15 cellular contexts compared by ENCODE assay signal in genomic region chr18:22349966-22350365, GRCh38.
DNase-seq lines count a peak whose midpoint lies in the region; ATAC-seq and TF ChIP-seq lines count a peak whose summit lies in the region.
"Had no signal": no experiment of that assay in that cellular context is flagged by ENCODE, and none has a peak within 500 bp of the region (broad histone marks: within the 10 kb centered on the region; RNA-seq: fewer than 3 reads in every experiment).

No MANE protein-coding gene starts in this region.

- in situ Hi-C loops in GM23248 (cut with MboI) = no loop called here

- H3K9me2 ChIP-seq in GM23248 (ENCODE audit: insufficient read depth) = no peaks in the 10 kb centered on the region

- H4K20me1 ChIP-seq in GM23248 (ENCODE audit: insufficient read depth) = no peaks in the 10 kb centered on the region

- H3K4me1 Mint-ChIP-seq in CD4-positive, alpha-beta memory T cell = peaks cover 12 to 32% (median 18%) of the 10 kb centered on the region in 4 donors
- H3K4me1 Mint-ChIP-seq in nephron progenitor cell (peaks cover 72% of the 10 kb centered on the region), T-cell (peaks cover 26 to 31% (median 30%) of the 10 kb centered on the region in 3 donors)
- H3K4me1 Mint-ChIP-seq: stimulated activated memory B cell treated with anti-CD40 and anti-IgM and Interleukin-4, amounts not matched to agents 10 μg/mL and 1 μg/mL and 100 μg/mL, for 72 hours had no signal

- CTCF ChIA-PET in CD4-positive, alpha-beta memory T cell (lab: Charles Lee; ENCODE audit: partially characterized antibody) = no interaction called here
- CTCF ChIA-PET in T-cell (lab: Charles Lee) = no interaction called here

- H3K4me3 ChIP-seq in CD4-positive, alpha-beta memory T cell (ENCODE audit: low read length in 2 of 2) = no peak overlapping the region
- H3K4me3 ChIP-seq in GM23248 = 0 out of 2 replicates have a peak overlapping the region, but pooled peaks have one; percentile 69
- no peak overlapping the region for H3K4me3 ChIP-seq in esophagus muscularis mucosa
- H3K4me3 ChIP-seq: body of pancreas, prostate gland had no signal

- no peaks in the 10 kb centered on the region for H3K9me3 ChIP-seq in CD4-positive, alpha-beta memory T cell (ENCODE audit: control insufficient read depth in 1 of 2, low read length in 2 of 2)
- H3K9me3 ChIP-seq in GM23248 (ENCODE audit: low read depth) = no peaks in the 10 kb centered on the region
- H3K9me3 ChIP-seq in esophagus muscularis mucosa = no peaks in the 10 kb centered on the region
- H3K9me3 ChIP-seq: body of pancreas, prostate gland, upper lobe of left lung had no signal

- POLR2A ChIA-PET in CD4-positive, alpha-beta memory T cell (lab: Charles Lee; ENCODE audit: partially characterized antibody) = no interaction called here
- POLR2A ChIA-PET in T-cell (lab: Charles Lee) = no interaction called here

- peak overlapping the region; percentile 76; the same call in 1 of the 2 replicates for H3K9ac ChIP-seq in GM23248

- ATAC-seq in GM21390 (IDR thresholded peaks at IDR 0.05; ENCODE audit: unreplicated experiment) = no peak
- ATAC-seq in T-cell (replicated peaks in 1 of 4) = no peak
- ATAC-seq: body of pancreas; stimulated activated memory B cell treated with anti-CD40 and anti-IgM and Interleukin-4, amounts not matched to agents 10 μg/mL and 1 μg/mL and 100 μg/mL, for 72 hours had no signal

- H3K27me3 Mint-ChIP-seq in CD4-positive, alpha-beta memory T cell = peaks cover 8 to 14% of the 10 kb centered on the region in 2 donors
- H3K27me3 Mint-ChIP-seq in nephron progenitor cell (ENCODE audit: low read depth, poor library complexity) = peaks cover 88% of the 10 kb centered on the region
- H3K27me3 Mint-ChIP-seq in T-cell = peaks cover 34 to 42% of the 10 kb centered on the region in 2 donors

- TF ChIP-seq CTCF in esophagus muscularis mucosa (IDR thresholded peaks at IDR 0.05) = no peak
- no peak for TF ChIP-seq CTCF in nephron progenitor cell (IDR thresholded peaks at IDR 0.05)

- H3K4me2 ChIP-seq in GM23248 (ENCODE audit: unreplicated experiment) = peak overlapping the region; percentile 81

- intact Hi-C loops in CD4-positive, alpha-beta memory T cell (cut with micrococcal nuclease) = loop anchor here (5.0 kb wide), 1 partner anchor 68 kb away; no protein-coding TSS in a partner anchor
- intact Hi-C loops in esophagus muscularis mucosa (cut with DNase I) = no loop called here

- H3K27ac ChIP-seq in CD4-positive, alpha-beta memory T cell (ENCODE audit: low read depth, low read length) = no peak overlapping the region
- H3K27ac ChIP-seq in GM23248 = peak overlapping the region; percentile 76; the same call in 1 of the 2 replicates
- no peak overlapping the region for H3K27ac ChIP-seq in esophagus muscularis mucosa (replicated peaks in 1 of 4)
- H3K27ac ChIP-seq: prostate gland had no signal

- H3K9me3 Mint-ChIP-seq in CD4-positive, alpha-beta memory T cell = peaks cover 0 to 3% (median 1%) of the 10 kb centered on the region in 8 donors
- H3K9me3 Mint-ChIP-seq in nephron progenitor cell = no peaks in the 10 kb centered on the region
- peaks cover 0 to 6% (median 4%) of the 10 kb centered on the region in 3 donors for H3K9me3 Mint-ChIP-seq in T-cell

- no peak for DNase-seq in CD4-positive, alpha-beta memory T cell
- peak; percentile 64 for DNase-seq in GM23248
- DNase-seq in esophagus muscularis mucosa (ENCODE audit: extremely low spot score) = peak; percentile 77
- DNase-seq in nephron progenitor cell = no peak
- no peak for DNase-seq in activated CD4-positive, CD25-positive, alpha-beta regulatory T cell treated with anti-CD3 and anti-CD28 coated beads, Interleukin-2, amount 50 U/mL, for 72 hours
- no peak for DNase-seq in T-cell
- DNase-seq: activated CD4-positive, alpha-beta T cell treated with anti-CD3 and anti-CD28 coated beads for 48 hours; body of pancreas; HCEC 1CT; NCI-H345; SW 1271; upper lobe of left lung had no signal

- H3K36me3 ChIP-seq in CD4-positive, alpha-beta memory T cell (ENCODE audit: insufficient read depth, low read length) = no peaks in the 10 kb centered on the region
- H3K36me3 ChIP-seq in GM23248 (ENCODE audit: low read depth) = no peaks in the 10 kb centered on the region
- no peaks in the 10 kb centered on the region for H3K36me3 ChIP-seq in esophagus muscularis mucosa
- H3K36me3 ChIP-seq: prostate gland, upper lobe of left lung had no signal

- peaks cover 0 to 2% of the 10 kb centered on the region in 2 donors for H3K36me3 Mint-ChIP-seq in CD4-positive, alpha-beta memory T cell
- H3K36me3 Mint-ChIP-seq in nephron progenitor cell (ENCODE audit: low read depth) (no peaks in the 10 kb centered on the region), T-cell (no peaks in the 10 kb centered on the region)
- H3K36me3 Mint-ChIP-seq: stimulated activated memory B cell treated with anti-CD40 and anti-IgM and Interleukin-4, amounts not matched to agents 10 μg/mL and 1 μg/mL and 100 μg/mL, for 72 hours had no signal

- H3K79me2 ChIP-seq in GM23248 (ENCODE audit: insufficient read depth) = no peaks in the 10 kb centered on the region

- no peak for TF ChIP-seq EP300 in esophagus muscularis mucosa (IDR thresholded peaks at IDR 0.05)

- no peak for TF ChIP-seq POLR2A in esophagus muscularis mucosa (IDR thresholded peaks at IDR 0.05; ENCODE audit: low read depth)

- H3K27ac Mint-ChIP-seq in CD4-positive, alpha-beta memory T cell = peak overlapping the region in 3 of 7 donors; percentile 14 to 69 (median 36)
- H3K27ac Mint-ChIP-seq in nephron progenitor cell (no peak overlapping the region), T-cell (peak overlapping the region in 1 of 2 donors; percentile 89)
- H3K27ac Mint-ChIP-seq: stimulated activated memory B cell treated with anti-CD40 and anti-IgM and Interleukin-4, amounts not matched to agents 10 μg/mL and 1 μg/mL and 100 μg/mL, for 72 hours had no signal

- peaks cover 23% of the 10 kb centered on the region for H3K4me1 ChIP-seq in CD4-positive, alpha-beta memory T cell (ENCODE audit: insufficient read depth, low read length)
- H3K4me1 ChIP-seq in GM23248 (ENCODE audit: insufficient read depth) = peaks cover 50% of the 10 kb centered on the region
- H3K4me1 ChIP-seq in esophagus muscularis mucosa = peaks cover 34 to 46% (median 40%) of the 10 kb centered on the region in 4 donors
- H3K4me1 ChIP-seq: prostate gland had no signal

- 28 to 30% methylated on average over 8 of the region's 8 CpGs for WGBS in GM23248 (ENCODE audit: low coverage in 1 of 2, low lambda C conversion rate in 2 of 2, missing lambda C conversion rate in 2 of 2), 2 experiments
- 81% methylated on average over 8 of the region's 8 CpGs for WGBS in esophagus muscularis mucosa

- peak overlapping the region; percentile 78; the same call in 1 of the 2 replicates for H2AFZ ChIP-seq in GM23248

- H3F3A ChIP-seq in GM23248 (ENCODE audit: insufficient read depth) = peaks cover 47% of the 10 kb centered on the region

- H3K4me3 Mint-ChIP-seq in CD4-positive, alpha-beta memory T cell = peak overlapping the region in 5 of 8 donors; percentile 28 to 88 (median 36)
- H3K4me3 Mint-ChIP-seq in nephron progenitor cell = peak overlapping the region; percentile 81
- H3K4me3 Mint-ChIP-seq in T-cell = peak overlapping the region in 1 of 3 donors; percentile 79
- H3K4me3 Mint-ChIP-seq: stimulated activated memory B cell treated with anti-CD40 and anti-IgM and Interleukin-4, amounts not matched to agents 10 μg/mL and 1 μg/mL and 100 μg/mL, for 72 hours had no signal

- no peaks in the 10 kb centered on the region for H3K27me3 ChIP-seq in CD4-positive, alpha-beta memory T cell (ENCODE audit: insufficient read depth, low read length)
- H3K27me3 ChIP-seq in GM23248 (replicated peaks; ENCODE audit: insufficient read depth) (0 out of 2 replicates have a peak, but pooled peaks cover 3% of the 10 kb centered on the region), esophagus muscularis mucosa (peaks cover 0 to 7% (median 0%) of the 10 kb centered on the region in 4 donors)
- H3K27me3 ChIP-seq: body of pancreas, upper lobe of left lung had no signal

Comparison
In these comparisons a context has a peak if more than half of its experiments do, and no peak if none do; other contexts are left out.
1. DNase-seq: peak in GM23248 (single experiment) and esophagus muscularis mucosa (single experiment); none in CD4-positive, alpha-beta memory T cell (0 of 5), nephron progenitor cell (single experiment), activated CD4-positive, CD25-positive, alpha-beta regulatory T cell treated with anti-CD3 and anti-CD28 coated beads, Interleukin-2, amount 50 U/mL, for 72 hours (single experiment) and T-cell (0 of 34).